In genomic region chr3:193593666-193594025, GRCh38 we compare ENCODE assay signal across 8 cellular contexts. TPM values are rescaled to one million over a fixed set of nuclear protein-coding genes. Genes with fewer than 3 reads are reported as not detected.
DNase-seq lines count a peak whose midpoint lies in the region; ATAC-seq and TF ChIP-seq lines count a peak whose summit lies in the region.

No MANE protein-coding gene starts in this region.

- TF ChIP-seq POLR2A in sigmoid colon (IDR thresholded peaks at IDR 0.05) = no peak

- DNase-seq in DMS 273 (lab: John Stamatoyannopoulos, UW; ENCODE audit: unreplicated experiment) (peak; percentile 60), DMS 273 treated with DMSO at 0.1 percent for 48 hours (lab: John Stamatoyannopoulos, UW) (no peak), PC-3 (peak; percentile 39), left ventricle myocardium inferior (no peak), sigmoid colon (no peak), mesenteric fat pad (ENCODE audit: low spot score) (no peak)
- DNase-seq in activated naive CD4-positive, alpha-beta T cell treated with anti-CD3 and anti-CD28 coated beads, Interleukin-2, amount 50 U/mL, for 72 hours (ENCODE audit: low spot score in 2 of 2) = peak; percentile 41 to 69

- peaks cover 27 to 36% of the 10 kb centered on the region in 2 donors for H3K36me3 Mint-ChIP-seq in activated naive CD4-positive, alpha-beta T cell treated with anti-CD3 and anti-CD28 coated beads, Interleukin-2, amount 50 U/mL, for 72 hours

- H3K4me2 ChIP-seq in PC-3 (ENCODE audit: low read length) = peak overlapping the region; percentile 78

- no peaks in the 10 kb centered on the region for H3K9me3 ChIP-seq in PC-3 (ENCODE audit: low read length)
- H3K9me3 ChIP-seq in left ventricle myocardium inferior (replicated peaks) = no peaks in the 10 kb centered on the region
- H3K9me3 ChIP-seq in sigmoid colon = no peaks in the 10 kb centered on the region

- no TSS peak for BruUV-seq in PC-3 (replicated peaks; lab: Mats Ljungman, UMichigan)

- H2AFZ ChIP-seq in PC-3 (ENCODE audit: low read length) = peak overlapping the region; percentile 94

- TF ChIP-seq CTCF in PC-3 (conservative IDR thresholded peaks at IDR 0.05; ENCODE audit: low read depth, low read length) (no peak), left ventricle myocardium inferior (IDR thresholded peaks at IDR 0.05; ENCODE audit: borderline replicate concordance) (no peak), sigmoid colon (IDR thresholded peaks at IDR 0.05) (no peak)

- H3K27me3 ChIP-seq in PC-3 (ENCODE audit: low read length) = no peaks in the 10 kb centered on the region
- H3K27me3 ChIP-seq in left ventricle myocardium inferior (ENCODE audit: low read depth) = no peaks in the 10 kb centered on the region
- H3K27me3 ChIP-seq in sigmoid colon = no peaks in the 10 kb centered on the region

- peaks cover 56% of the 10 kb centered on the region for H3K79me2 ChIP-seq in PC-3 (ENCODE audit: low read length)

- peaks cover 6% of the 10 kb centered on the region; the same call in 1 of the 2 replicates for H4K20me1 ChIP-seq in PC-3 (ENCODE audit: low read length)

- ATAC-seq in HG02981 (IDR thresholded peaks at IDR 0.05; ENCODE audit: unreplicated experiment) = peak; percentile 29
- ATAC-seq in PC-3 = peak; percentile 8
- peak; percentile 72 to 78 for ATAC-seq in activated naive CD4-positive, alpha-beta T cell treated with anti-CD3 and anti-CD28 coated beads, Interleukin-2, amount 50 U/mL, for 72 hours

- intact Hi-C loops in PC-3 (cut with micrococcal nuclease) (loop anchor here (5.0 kb wide), 2 partner anchors 676 to 776 kb away; partner anchors contain the start of gene MB21D2), left ventricle myocardium inferior (cut with micrococcal nuclease) (no loop called here), sigmoid colon (cut with DNase I) (loop anchor here (5.0 kb wide), 2 partner anchors 676 to 761 kb away; partner anchors contain the start of gene MB21D2)

- H3K4me3 ChIP-seq in PC-3 (ENCODE audit: low read length) (peak overlapping the region; percentile 97), left ventricle myocardium inferior (peak overlapping the region; percentile 97), sigmoid colon (peak overlapping the region; percentile 65 to 84 (median 72))

- no peak for TF ChIP-seq EP300 in sigmoid colon (IDR thresholded peaks at IDR 0.05)

- H3F3A ChIP-seq in PC-3 (ENCODE audit: low read length, unreplicated experiment) = no peaks in the 10 kb centered on the region

- POLR2A ChIA-PET in PC-3 (lab: Charles Lee; ENCODE audit: unreplicated experiment) = no interaction called here

- H3K36me3 ChIP-seq in PC-3 (ENCODE audit: low read depth, low read length) (peaks cover 12% of the 10 kb centered on the region; the same call in 1 of the 2 replicates), left ventricle myocardium inferior (peaks cover 17% of the 10 kb centered on the region), sigmoid colon (peaks cover 0 to 9% (median 0%) of the 10 kb centered on the region in 4 donors)

- peak overlapping the region; percentile 100 for H3K27ac Mint-ChIP-seq in activated naive CD4-positive, alpha-beta T cell treated with anti-CD3 and anti-CD28 coated beads, Interleukin-2, amount 50 U/mL, for 72 hours

- H3K4me1 ChIP-seq in PC-3 (ENCODE audit: insufficient read depth, low read length) = peaks cover 25% of the 10 kb centered on the region
- H3K4me1 ChIP-seq in left ventricle myocardium inferior = peaks cover 49% of the 10 kb centered on the region
- H3K4me1 ChIP-seq in sigmoid colon = peaks cover 0 to 21% (median 20%) of the 10 kb centered on the region in 4 donors

- 0 to 1% methylated on average over 11 of the region's 11 CpGs for WGBS in sigmoid colon, 2 donors

- peak overlapping the region; percentile 57 for H3K27ac ChIP-seq in PC-3 (ENCODE audit: low read length)
- peak overlapping the region; percentile 97 for H3K27ac ChIP-seq in left ventricle myocardium inferior (replicated peaks)
- peak overlapping the region; percentile 83 to 88 (median 86) for H3K27ac ChIP-seq in sigmoid colon

- no peaks in the 10 kb centered on the region for H3K9me2 ChIP-seq in PC-3 (replicated peaks; ENCODE audit: low read length)

- H3K9ac ChIP-seq in PC-3 (ENCODE audit: low read length) = peak overlapping the region; percentile 96

- H3K9me3 Mint-ChIP-seq in activated naive CD4-positive, alpha-beta T cell treated with anti-CD3 and anti-CD28 coated beads, Interleukin-2, amount 50 U/mL, for 72 hours = no peaks in the 10 kb centered on the region

- CTCF ChIA-PET in PC-3 (lab: Charles Lee) = no interaction called here

RNA-seq across cellular contexts. Expression of gene OPA1, which starts 0.6 kb away (rescaled TPM):
- 68.0 and 93.8 TPM in 2 replicates for total RNA-seq in PC-3 (2014; rRNA removed)
- 100 to 1,000 TPM in 1 of 2 donors, 10 to 100 TPM in 1; 100.0 to 205 TPM for total RNA-seq in activated naive CD4-positive, alpha-beta T cell treated with anti-CD3 and anti-CD28 coated beads, Interleukin-2, amount 50 U/mL, for 72 hours
- total RNA-seq in left ventricle myocardium inferior = 124 TPM
- 10 to 100 TPM; 45.9 to 58.7 (median 49.0) TPM for total RNA-seq in sigmoid colon
- polyA plus RNA-seq in sigmoid colon = 10 to 100 TPM; 20.4 to 28.2 (median 23.7) TPM
- total RNA-seq in mesenteric fat pad = 69.3 TPM

RNA-seq across cellular contexts. Expression of gene ATP13A4, which starts 39.0 kb away (rescaled TPM):
- total RNA-seq in PC-3 (2014; rRNA removed) = not detected in 2 replicates
- total RNA-seq in activated naive CD4-positive, alpha-beta T cell treated with anti-CD3 and anti-CD28 coated beads, Interleukin-2, amount 50 U/mL, for 72 hours = 1 to 10 TPM; 4.4 to 6.1 TPM
- 0.52 TPM for total RNA-seq in left ventricle myocardium inferior
- total RNA-seq in sigmoid colon = 1 to 10 TPM in 1 of 4 donors, under 1 TPM in 2, not detected in 1; 0.49 to 2.9 (median 0.55) TPM
- 1 to 10 TPM in 1 of 3 donors, under 1 TPM in 1, not detected in 1; 0.60 to 3.0 TPM for polyA plus RNA-seq in sigmoid colon
- not detected for total RNA-seq in mesenteric fat pad

Comparison
In these comparisons a context has a peak if more than half of its experiments do, and no peak if none do; other contexts are left out.
1. DNase-seq: peak in DMS 273 (single experiment), PC-3 (single experiment) and activated naive CD4-positive, alpha-beta T cell treated with anti-CD3 and anti-CD28 coated beads, Interleukin-2, amount 50 U/mL, for 72 hours (2 of 2); none in DMS 273 treated with DMSO at 0.1 percent for 48 hours (single experiment), left ventricle myocardium inferior (single experiment), sigmoid colon (single experiment) and mesenteric fat pad (single experiment).
2. ATAC-seq: peak in every context shown above with its lines; median percentile 75 in activated naive CD4-positive, alpha-beta T cell treated with anti-CD3 and anti-CD28 coated beads, Interleukin-2, amount 50 U/mL, for 72 hours; 29 in HG02981; 8 in PC-3.
3. Peak in every context shown above with its lines, with median percentiles within 50 percentile points of each other: H3K27ac ChIP-seq and H3K4me3 ChIP-seq.